Comparison of ENCODE assay signal across 19 cellular contexts in the genomic region with DNA sequence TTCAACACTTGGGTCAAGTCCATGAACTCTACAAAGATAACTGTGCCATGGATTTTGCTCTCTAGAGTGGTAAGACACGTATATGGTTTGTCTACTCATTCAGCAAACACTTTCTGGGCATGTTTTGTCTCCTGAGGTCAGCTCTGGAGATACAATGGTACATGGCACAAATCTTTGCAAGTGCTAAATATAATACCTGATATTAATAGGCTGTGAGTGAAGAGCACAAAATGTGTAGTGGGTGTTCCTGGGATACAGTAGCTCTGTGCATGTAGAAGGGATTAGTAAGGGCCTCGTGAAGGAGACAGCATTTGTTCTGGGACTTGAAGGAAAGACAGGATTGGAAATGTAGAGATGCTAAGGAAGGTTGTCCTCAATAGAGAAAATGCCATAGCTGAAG.
A peak's percentile ranks its signal among the peaks of the same experiment; 100 is the strongest.
DNase-seq lines count a peak whose midpoint lies in the region; ATAC-seq and TF ChIP-seq lines count a peak whose summit lies in the region.
"Had no signal": no experiment of that assay in that cellular context is flagged by ENCODE, and none has a peak within 500 bp of the region (broad histone marks: within the 10 kb centered on the region; RNA-seq: fewer than 3 reads in every experiment).

No MANE protein-coding gene starts in this region.

- no peaks in the 10 kb centered on the region for H3K27me3 Mint-ChIP-seq in stimulated activated naive CD8-positive, alpha-beta T cell treated with anti-CD3 and anti-CD28 coated beads, Interleukin-15, amount 100 ng/mL, for 72 hours
- H3K27me3 Mint-ChIP-seq: B cell; CD4-positive, CD25-positive, alpha-beta regulatory T cell had no signal

- ATAC-seq in Right ventricle myocardium inferior, result peak; percentile 91
- peak in 6 of 8 donors; percentile 62 to 100 (median 92) for ATAC-seq in heart right ventricle
- peak; percentile 48 to 97 (median 77) for ATAC-seq in psoas muscle
- ATAC-seq in left colon, result no peak
- no peak for ATAC-seq in stimulated activated naive CD8-positive, alpha-beta T cell treated with anti-CD3 and anti-CD28 coated beads, Interleukin-15, amount 100 ng/mL, for 72 hours
- ATAC-seq: CD8-positive, alpha-beta T cell had no signal

- H3K27ac ChIP-seq in right atrium auricular region (no peak overlapping the region), heart right ventricle (no peak overlapping the region), psoas muscle (no peak overlapping the region)
- H3K27ac ChIP-seq: BLaER1, C4-2B had no signal

- no peaks in the 10 kb centered on the region for H3K9me3 ChIP-seq in right atrium auricular region
- H3K9me3 ChIP-seq in heart right ventricle, result no peaks in the 10 kb centered on the region
- no peaks in the 10 kb centered on the region for H3K9me3 ChIP-seq in psoas muscle
- H3K9me3 ChIP-seq: BLaER1, Caco-2, HAP-1 had no signal

- H3K36me3 ChIP-seq in right atrium auricular region, result no peaks in the 10 kb centered on the region
- no peaks in the 10 kb centered on the region for H3K36me3 ChIP-seq in heart right ventricle
- no peaks in the 10 kb centered on the region for H3K36me3 ChIP-seq in psoas muscle (ENCODE audit: insufficient read depth in 1 of 2, low read depth in 1 of 2)
- H3K36me3 ChIP-seq: BLaER1, HAP-1 had no signal

- H3K4me3 ChIP-seq in right atrium auricular region, result no peak overlapping the region
- no peak overlapping the region for H3K4me3 ChIP-seq in heart right ventricle
- no peak overlapping the region for H3K4me3 ChIP-seq in psoas muscle
- H3K4me3 ChIP-seq: BLaER1, HAP-1 had no signal

- H3K27ac Mint-ChIP-seq in stimulated activated naive CD8-positive, alpha-beta T cell treated with anti-CD3 and anti-CD28 coated beads, Interleukin-15, amount 100 ng/mL, for 72 hours, result no peak overlapping the region
- H3K27ac Mint-ChIP-seq: B cell; CD4-positive, CD25-positive, alpha-beta regulatory T cell; CD8-positive, alpha-beta T cell; HFFc6 had no signal

- no peaks in the 10 kb centered on the region for H3K4me1 ChIP-seq in right atrium auricular region
- peaks cover 0 to 14% (median 0%) of the 10 kb centered on the region in 9 donors for H3K4me1 ChIP-seq in heart right ventricle
- H3K4me1 ChIP-seq in psoas muscle, result no peaks in the 10 kb centered on the region
- H3K4me1 ChIP-seq: BLaER1, HAP-1 had no signal

- H3K9me3 Mint-ChIP-seq in stimulated activated naive CD8-positive, alpha-beta T cell treated with anti-CD3 and anti-CD28 coated beads, Interleukin-15, amount 100 ng/mL, for 72 hours, result no peaks in the 10 kb centered on the region
- H3K9me3 Mint-ChIP-seq: CD8-positive, alpha-beta T cell; HFFc6 had no signal

- 42 to 67% methylated on average over 2 of the region's 2 CpGs for WGBS in heart right ventricle, 2 donors
- 42 to 53% (median 49%) methylated on average over 2 of the region's 2 CpGs for WGBS in psoas muscle, 3 donors

- no peaks in the 10 kb centered on the region for H3K27me3 ChIP-seq in right atrium auricular region
- no peaks in the 10 kb centered on the region for H3K27me3 ChIP-seq in heart right ventricle
- no peaks in the 10 kb centered on the region for H3K27me3 ChIP-seq in psoas muscle (ENCODE audit: insufficient read depth in 3 of 3, low read length in 2 of 3)
- H3K27me3 ChIP-seq: BLaER1 had no signal

- DNase-seq in Right ventricle myocardium inferior (ENCODE audit: missing footprints), result no peak
- no peak for DNase-seq in right atrium auricular region (ENCODE audit: low spot score)
- no peak for DNase-seq in heart right ventricle
- DNase-seq in myocyte (ENCODE audit: low read depth), result peak; percentile 49
- DNase-seq in psoas muscle, result no peak
- no peak for DNase-seq in UCSD-AML1 (lab: John Stamatoyannopoulos, UW; ENCODE audit: unreplicated experiment)
- DNase-seq in left colon, result no peak
- no peak for DNase-seq in stimulated activated naive CD8-positive, alpha-beta T cell treated with anti-CD3 and anti-CD28 coated beads, Interleukin-15, amount 100 ng/mL, for 72 hours
- DNase-seq: Caco-2; CD4-positive, CD25-positive, alpha-beta regulatory T cell; CD8-positive, alpha-beta T cell; DMS153; DND-41; GOT3; HFFc6 had no signal

- intact Hi-C loops in Right ventricle myocardium inferior (cut with DNase I) (loop anchor here (5.0 kb wide), 1 partner anchor 120 kb away; no protein-coding TSS in a partner anchor), heart right ventricle (cut with DNase I) (no loop called here), psoas muscle (cut with DNase I) (no loop called here), left colon (cut with DNase I, micrococcal nuclease) (no loop called here)

- TF ChIP-seq CTCF in right atrium auricular region (IDR thresholded peaks at IDR 0.05), result no peak
- no peak for TF ChIP-seq CTCF in heart right ventricle (IDR thresholded peaks at IDR 0.05)
- no peak for TF ChIP-seq CTCF in psoas muscle (IDR thresholded peaks at IDR 0.05)

- no peaks in the 10 kb centered on the region for H3K4me1 Mint-ChIP-seq in stimulated activated naive CD8-positive, alpha-beta T cell treated with anti-CD3 and anti-CD28 coated beads, Interleukin-15, amount 100 ng/mL, for 72 hours
- H3K4me1 Mint-ChIP-seq: B cell; CD4-positive, CD25-positive, alpha-beta regulatory T cell had no signal

- no peak overlapping the region for H3K4me3 Mint-ChIP-seq in stimulated activated naive CD8-positive, alpha-beta T cell treated with anti-CD3 and anti-CD28 coated beads, Interleukin-15, amount 100 ng/mL, for 72 hours
- H3K4me3 Mint-ChIP-seq: B cell; CD4-positive, CD25-positive, alpha-beta regulatory T cell; CD8-positive, alpha-beta T cell; HFFc6 had no signal

Comparison
In these comparisons a context has a peak if more than half of its experiments do, and no peak if none do; other contexts are left out.
1. ATAC-seq: peak in Right ventricle myocardium inferior (single experiment), heart right ventricle (6 of 8) and psoas muscle (4 of 4); none in left colon (single experiment) and stimulated activated naive CD8-positive, alpha-beta T cell treated with anti-CD3 and anti-CD28 coated beads, Interleukin-15, amount 100 ng/mL, for 72 hours (single experiment).